ENCODE assay signal across 9 cellular contexts in the genomic region with DNA sequence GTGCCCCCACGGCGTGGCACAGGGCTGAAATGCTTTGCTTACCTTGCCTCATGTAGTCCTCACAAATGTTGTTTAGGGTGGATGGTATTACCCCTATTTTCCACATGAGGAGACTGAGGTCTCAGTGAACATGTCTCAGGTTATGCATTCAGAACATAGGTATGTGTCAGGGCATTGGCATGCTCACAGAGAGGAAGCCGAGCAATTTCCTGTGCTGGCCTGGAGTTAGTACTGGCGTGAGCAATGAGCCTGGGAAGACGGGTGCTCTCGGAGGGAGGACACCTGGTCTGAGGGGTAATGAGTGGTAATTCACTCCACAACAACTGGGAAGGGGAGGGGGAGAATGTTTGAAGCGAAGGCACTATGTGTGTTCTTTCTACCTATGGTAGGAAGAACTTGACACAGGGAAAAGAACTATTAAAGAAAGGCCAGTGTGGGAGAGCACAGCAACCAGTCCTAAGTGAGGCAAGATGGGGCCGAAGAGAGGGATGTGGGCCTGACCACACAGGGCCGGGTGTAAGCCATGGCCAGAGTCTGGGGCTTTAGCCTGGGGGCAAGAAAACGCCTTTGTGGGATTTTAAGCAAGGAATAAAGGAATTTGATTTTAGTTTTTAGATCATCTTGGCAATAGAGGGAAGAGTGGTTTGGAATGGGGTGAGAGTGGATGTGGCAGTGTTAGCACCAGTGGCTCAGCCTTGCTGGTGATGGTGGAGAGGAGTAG. TPM values are rescaled to one million over a fixed set of nuclear protein-coding genes. Genes with fewer than 3 reads are reported as not detected.
DNase-seq lines count a peak whose midpoint lies in the region; ATAC-seq and TF ChIP-seq lines count a peak whose summit lies in the region.
"Had no signal": no experiment of that assay in that cellular context is flagged by ENCODE, and none has a peak within 500 bp of the region (broad histone marks: within the 10 kb centered on the region; RNA-seq: fewer than 3 reads in every experiment).

No MANE protein-coding gene starts in this region.

- CTCF ChIA-PET in activated CD4-positive, alpha-beta T cell treated with anti-CD3 and anti-CD28 coated beads for 36 hours (lab: Charles Lee), result no interaction called here
- CTCF ChIA-PET in activated CD8-positive, alpha-beta T cell treated with anti-CD3 and anti-CD28 coated beads for 36 hours (lab: Charles Lee), result no interaction called here

- TF ChIP-seq CTCF in activated CD8-positive, alpha-beta T cell treated with anti-CD3 and anti-CD28 coated beads for 36 hours (IDR thresholded peaks at IDR 0.05), result no peak
- TF ChIP-seq CTCF in foreskin keratinocyte (conservative IDR thresholded peaks at IDR 0.05), result no peak
- no peak for TF ChIP-seq CTCF in smooth muscle cell (IDR thresholded peaks at IDR 0.05; ENCODE audit: borderline replicate concordance, insufficient read depth, poor library complexity, severe bottlenecking)
- no peak for TF ChIP-seq CTCF in lower leg skin (IDR thresholded peaks at IDR 0.05)

- H3K9me3 Mint-ChIP-seq in activated CD4-positive, alpha-beta T cell treated with anti-CD3 and anti-CD28 coated beads for 36 hours (ENCODE audit: low read depth), result no peaks in the 10 kb centered on the region
- no peaks in the 10 kb centered on the region for H3K9me3 Mint-ChIP-seq in activated CD8-positive, alpha-beta T cell treated with anti-CD3 and anti-CD28 coated beads for 36 hours

- no peak for ATAC-seq in activated CD4-positive, alpha-beta T cell treated with anti-CD3 and anti-CD28 coated beads for 36 hours
- ATAC-seq in activated CD8-positive, alpha-beta T cell treated with anti-CD3 and anti-CD28 coated beads for 36 hours, result no peak
- ATAC-seq in foreskin keratinocyte, result peak; percentile 82

- peak overlapping the region; percentile 61 for H3K9ac ChIP-seq in smooth muscle cell (ENCODE audit: low read depth)

- no peaks in the 10 kb centered on the region for H3K9me3 ChIP-seq in smooth muscle cell (replicated peaks; ENCODE audit: low read depth)

- TF ChIP-seq POLR2A in lower leg skin (IDR thresholded peaks at IDR 0.05), result no peak

- POLR2A ChIA-PET in activated CD4-positive, alpha-beta T cell treated with anti-CD3 and anti-CD28 coated beads for 36 hours (lab: Charles Lee), result no interaction called here
- POLR2A ChIA-PET in activated CD8-positive, alpha-beta T cell treated with anti-CD3 and anti-CD28 coated beads for 36 hours (lab: Charles Lee), result interaction anchor here (1.2 to 6.6 kb wide), 6 partner anchors 9 to 201 kb away, joined by 3 to 45 read pairs (median 10); no protein-coding TSS in a partner anchor

- peaks cover 44% of the 10 kb centered on the region for H3K4me1 ChIP-seq in foreskin keratinocyte
- peaks cover 14% of the 10 kb centered on the region for H3K4me1 ChIP-seq in smooth muscle cell (ENCODE audit: low read depth)

- DNase-seq in activated CD4-positive, alpha-beta T cell treated with anti-CD3 and anti-CD28 coated beads for 36 hours, result no peak
- DNase-seq in activated CD4-positive, alpha-beta T cell treated with anti-CD3 and anti-CD28 coated beads, Interleukin-2, amount 50 U/mL, for 1 hour, result no peak
- no peak for DNase-seq in activated CD8-positive, alpha-beta T cell treated with anti-CD3 and anti-CD28 coated beads for 36 hours
- DNase-seq in foreskin keratinocyte (peak; percentile 91 to 96), smooth muscle cell (lab: John Stamatoyannopoulos, UW; ENCODE audit: unreplicated experiment) (no peak), lower leg skin (ENCODE audit: low spot score in 2 of 2) (no peak), Kasumi-1 (lab: John Stamatoyannopoulos, UW) (no peak)
- no peak for DNase-seq in activated CD4-positive, CD25-positive, alpha-beta regulatory T cell treated with anti-CD3 and anti-CD28 coated beads, Interleukin-2, amount 50 U/mL, for 72 hours
- DNase-seq: NCI-H1092 treated with DMSO at 0.1 percent for 48 hours had no signal

- H4K20me1 ChIP-seq in smooth muscle cell (ENCODE audit: low read depth), result peaks cover 82% of the 10 kb centered on the region

- H3K27me3 ChIP-seq in foreskin keratinocyte (no peaks in the 10 kb centered on the region), smooth muscle cell (ENCODE audit: low read depth) (no peaks in the 10 kb centered on the region)

- H3K36me3 ChIP-seq in smooth muscle cell (ENCODE audit: low read depth), result peaks cover 10% of the 10 kb centered on the region

- H2AFZ ChIP-seq in smooth muscle cell (ENCODE audit: low read depth), result no peak overlapping the region

- peaks cover 61% of the 10 kb centered on the region for H3K4me1 Mint-ChIP-seq in activated CD4-positive, alpha-beta T cell treated with anti-CD3 and anti-CD28 coated beads for 36 hours
- peaks cover 66% of the 10 kb centered on the region for H3K4me1 Mint-ChIP-seq in activated CD8-positive, alpha-beta T cell treated with anti-CD3 and anti-CD28 coated beads for 36 hours (ENCODE audit: low read depth)

- H3K27ac ChIP-seq in foreskin keratinocyte (peak overlapping the region; percentile 37), smooth muscle cell (ENCODE audit: low read depth) (peak overlapping the region; percentile 100)

- no peak overlapping the region for H3K4me3 ChIP-seq in smooth muscle cell
- no peak overlapping the region for H3K4me3 ChIP-seq in lower leg skin (ENCODE audit: low read depth, poor library complexity, severe bottlenecking)

- H3K27ac Mint-ChIP-seq in activated CD4-positive, alpha-beta T cell treated with anti-CD3 and anti-CD28 coated beads for 36 hours, result peak overlapping the region; percentile 90
- peak overlapping the region; percentile 89 for H3K27ac Mint-ChIP-seq in activated CD8-positive, alpha-beta T cell treated with anti-CD3 and anti-CD28 coated beads for 36 hours

- H3K79me2 ChIP-seq in smooth muscle cell (ENCODE audit: low read depth), result peaks cover 27% of the 10 kb centered on the region

- peaks cover 57% of the 10 kb centered on the region for H3F3A ChIP-seq in smooth muscle cell (ENCODE audit: low read depth)

- peaks cover 72% of the 10 kb centered on the region for H3K36me3 Mint-ChIP-seq in activated CD4-positive, alpha-beta T cell treated with anti-CD3 and anti-CD28 coated beads for 36 hours (ENCODE audit: low read depth)
- H3K36me3 Mint-ChIP-seq in activated CD8-positive, alpha-beta T cell treated with anti-CD3 and anti-CD28 coated beads for 36 hours (ENCODE audit: low read depth), result peaks cover 69% of the 10 kb centered on the region

- intact Hi-C loops in activated CD4-positive, alpha-beta T cell treated with anti-CD3 and anti-CD28 coated beads for 36 hours (cut with DNase I, micrococcal nuclease), result loop anchor here in 1 of 2 experiments (10.0 kb wide), 1 partner anchor 1602 kb away; a partner anchor contains a TSS
- intact Hi-C loops in activated CD8-positive, alpha-beta T cell treated with anti-CD3 and anti-CD28 coated beads for 36 hours (cut with micrococcal nuclease), result no loop called here
- intact Hi-C loops in lower leg skin (cut with DNase I; ENCODE audit: low total_unique reads), result no loop called here

- H3K4me3 Mint-ChIP-seq in activated CD4-positive, alpha-beta T cell treated with anti-CD3 and anti-CD28 coated beads for 36 hours, result no peak overlapping the region
- H3K4me3 Mint-ChIP-seq in activated CD8-positive, alpha-beta T cell treated with anti-CD3 and anti-CD28 coated beads for 36 hours, result no peak overlapping the region

- no peak overlapping the region for H3K4me2 ChIP-seq in smooth muscle cell

- 70% methylated on average over 10 of the region's 10 CpGs for WGBS in smooth muscle cell (ENCODE audit: low lambda C conversion rate)
- WGBS in lower leg skin, 2 donors, result 65 to 71% methylated on average over 10 of the region's 10 CpGs

- no peaks in the 10 kb centered on the region for H3K27me3 Mint-ChIP-seq in activated CD4-positive, alpha-beta T cell treated with anti-CD3 and anti-CD28 coated beads for 36 hours
- H3K27me3 Mint-ChIP-seq in activated CD8-positive, alpha-beta T cell treated with anti-CD3 and anti-CD28 coated beads for 36 hours, result no peaks in the 10 kb centered on the region

RNA-seq across cellular contexts. Expression of a gene that starts 4.9 kb away (rescaled TPM):
- total RNA-seq in activated CD4-positive, alpha-beta T cell treated with anti-CD3 and anti-CD28 coated beads for 36 hours, result 1 to 10 TPM; 3.7 to 4.5 TPM
- total RNA-seq in activated CD8-positive, alpha-beta T cell treated with anti-CD3 and anti-CD28 coated beads for 36 hours, result 1 to 10 TPM; 4.0 to 5.5 TPM
- 13.3 and 14.6 TPM in 2 replicates for total RNA-seq in foreskin keratinocyte
- 11.6 and 11.7 TPM in 2 replicates for polyA plus RNA-seq in foreskin keratinocyte
- 13.6 and 20.2 TPM in 2 replicates for total RNA-seq in smooth muscle cell
- 15.3 and 15.8 TPM in 2 replicates for polyA plus RNA-seq in smooth muscle cell
- total RNA-seq in lower leg skin, result 10 to 100 TPM; 60.3 to 81.7 (median 66.9) TPM

RNA-seq across cellular contexts. Expression of a gene that starts 18.1 kb away (rescaled TPM):
- 100 to 1,000 TPM; 479 to 556 TPM for total RNA-seq in activated CD4-positive, alpha-beta T cell treated with anti-CD3 and anti-CD28 coated beads for 36 hours
- 100 to 1,000 TPM; 429 to 437 TPM for total RNA-seq in activated CD8-positive, alpha-beta T cell treated with anti-CD3 and anti-CD28 coated beads for 36 hours
- total RNA-seq in foreskin keratinocyte (467 and 485 TPM in 2 replicates), smooth muscle cell (148 and 198 TPM in 2 replicates), lower leg skin (100 to 1,000 TPM; 418 to 445 (median 433) TPM)
- polyA plus RNA-seq in foreskin keratinocyte (344 and 350 TPM in 2 replicates), smooth muscle cell (171 and 213 TPM in 2 replicates)

RNA-seq across cellular contexts. Expression of a gene that starts 28.9 kb away (rescaled TPM):
- total RNA-seq in activated CD4-positive, alpha-beta T cell treated with anti-CD3 and anti-CD28 coated beads for 36 hours, result 1 to 10 TPM; 4.6 to 4.7 TPM
- 1 to 10 TPM; 4.0 to 4.2 TPM for total RNA-seq in activated CD8-positive, alpha-beta T cell treated with anti-CD3 and anti-CD28 coated beads for 36 hours
- total RNA-seq in foreskin keratinocyte, result 4.7 and 5.4 TPM in 2 replicates
- 3.8 and 3.9 TPM in 2 replicates for polyA plus RNA-seq in foreskin keratinocyte
- 2.3 and 4.1 TPM in 2 replicates for total RNA-seq in smooth muscle cell
- 4.5 and 6.5 TPM in 2 replicates for polyA plus RNA-seq in smooth muscle cell
- 1 to 10 TPM; 1.7 to 6.0 (median 4.0) TPM for total RNA-seq in lower leg skin

RNA-seq across cellular contexts. Expression of a gene that starts 29.0 kb away (rescaled TPM):
- 100 to 1,000 TPM; 130 to 143 TPM for total RNA-seq in activated CD4-positive, alpha-beta T cell treated with anti-CD3 and anti-CD28 coated beads for 36 hours
- 100 to 1,000 TPM; 166 to 169 TPM for total RNA-seq in activated CD8-positive, alpha-beta T cell treated with anti-CD3 and anti-CD28 coated beads for 36 hours
- 81.0 and 92.9 TPM in 2 replicates for total RNA-seq in foreskin keratinocyte
- polyA plus RNA-seq in foreskin keratinocyte, result 116 and 138 TPM in 2 replicates
- total RNA-seq in smooth muscle cell, result 87.0 and 154 TPM in 2 replicates
- polyA plus RNA-seq in smooth muscle cell, result 64.6 and 77.9 TPM in 2 replicates
- 10 to 100 TPM; 54.7 to 95.9 (median 66.8) TPM for total RNA-seq in lower leg skin

RNA-seq across cellular contexts. Expression of a gene that starts 33.5 kb away (rescaled TPM):
- total RNA-seq in activated CD4-positive, alpha-beta T cell treated with anti-CD3 and anti-CD28 coated beads for 36 hours, result 100 to 1,000 TPM; 207 to 236 TPM
- total RNA-seq in activated CD8-positive, alpha-beta T cell treated with anti-CD3 and anti-CD28 coated beads for 36 hours, result 100 to 1,000 TPM; 220 to 221 TPM
- total RNA-seq in foreskin keratinocyte (838 and 935 TPM in 2 replicates), smooth muscle cell (303 and 315 TPM in 2 replicates), lower leg skin (100 to 1,000 TPM; 194 to 263 (median 211) TPM)
- polyA plus RNA-seq in foreskin keratinocyte (551 and 627 TPM in 2 replicates), smooth muscle cell (356 and 400 TPM in 2 replicates)

Comparison
In these comparisons a context has a peak if more than half of its experiments do, and no peak if none do; other contexts are left out.
1. DNase-seq: peak in foreskin keratinocyte (2 of 2); none in activated CD4-positive, alpha-beta T cell treated with anti-CD3 and anti-CD28 coated beads for 36 hours (single experiment), activated CD4-positive, alpha-beta T cell treated with anti-CD3 and anti-CD28 coated beads, Interleukin-2, amount 50 U/mL, for 1 hour (single experiment), activated CD8-positive, alpha-beta T cell treated with anti-CD3 and anti-CD28 coated beads for 36 hours (single experiment), smooth muscle cell (single experiment), lower leg skin (0 of 2), activated CD4-positive, CD25-positive, alpha-beta regulatory T cell treated with anti-CD3 and anti-CD28 coated beads, Interleukin-2, amount 50 U/mL, for 72 hours (single experiment) and Kasumi-1 (0 of 2).